ENCODE assay signal across 9 cellular contexts in genomic region chr2:201254331-201254730, GRCh38. TPM values are rescaled to one million over a fixed set of nuclear protein-coding genes. Genes with fewer than 3 reads are reported as not detected.
DNase-seq lines count a peak whose midpoint lies in the region; ATAC-seq and TF ChIP-seq lines count a peak whose summit lies in the region.
"Had no signal": no experiment of that assay in that cellular context is flagged by ENCODE, and none has a peak within 500 bp of the region (broad histone marks: within the 10 kb centered on the region; RNA-seq: fewer than 3 reads in every experiment).

No MANE protein-coding gene starts in this region.

- intact Hi-C loops in left colon (cut with DNase I, micrococcal nuclease) = no loop called here
- intact Hi-C loops in ascending aorta (cut with DNase I) = no loop called here
- intact Hi-C loops in tibial artery (cut with DNase I; ENCODE audit: low total_unique reads) = loop anchor here (5.0 kb wide), 1 partner anchor 113 kb away; no protein-coding TSS in a partner anchor

- H3K9ac ChIP-seq in HUES6 (ENCODE audit: low read length) = no peak overlapping the region

- H3K27me3 ChIP-seq in HUES6 (ENCODE audit: control insufficient read depth, insufficient read depth, low read length) = no peaks in the 10 kb centered on the region
- no peaks in the 10 kb centered on the region for H3K27me3 ChIP-seq in ascending aorta
- no peaks in the 10 kb centered on the region for H3K27me3 ChIP-seq in tibial artery
- H3K27me3 ChIP-seq: cardiac muscle cell had no signal

- H3K9me3 Mint-ChIP-seq in activated naive CD8-positive, alpha-beta T cell (ENCODE audit: low read depth) = peaks cover 4% of the 10 kb centered on the region

- peak overlapping the region; percentile 4; the same call in 1 of the 2 replicates for H3K27ac ChIP-seq in HUES6 (ENCODE audit: low read depth, low read length)
- no peak overlapping the region for H3K27ac ChIP-seq in ascending aorta
- H3K27ac ChIP-seq in tibial artery = no peak overlapping the region
- H3K27ac ChIP-seq: cardiac muscle cell had no signal

- TF ChIP-seq CTCF in ascending aorta (IDR thresholded peaks at IDR 0.05) (no peak), tibial artery (IDR thresholded peaks at IDR 0.05) (no peak)

- DNase-seq in AG08395 (ENCODE audit: low spot score) (peak; percentile 48), left colon (peak; percentile 51 to 76), ascending aorta (ENCODE audit: low spot score in 2 of 2) (no peak), tibial artery (no peak), NCI-H774 (lab: John Stamatoyannopoulos, UW) (no peak)

- H3K4me1 ChIP-seq in HUES6 (ENCODE audit: control insufficient read depth, insufficient read depth, low read length) (peaks cover 31% of the 10 kb centered on the region), ascending aorta (peaks cover 0 to 6% of the 10 kb centered on the region in 2 donors), tibial artery (peaks cover 0 to 14% (median 9%) of the 10 kb centered on the region in 4 donors)

- peaks cover 21% of the 10 kb centered on the region for H3K36me3 Mint-ChIP-seq in activated naive CD8-positive, alpha-beta T cell

- no peak overlapping the region for H3K4me3 ChIP-seq in HUES6 (ENCODE audit: low read depth, low read length)
- no peak overlapping the region for H3K4me3 ChIP-seq in ascending aorta
- H3K4me3 ChIP-seq in tibial artery = no peak overlapping the region
- H3K4me3 ChIP-seq: cardiac muscle cell had no signal

- H3K4me3 Mint-ChIP-seq in activated naive CD8-positive, alpha-beta T cell = peak overlapping the region; percentile 51

- peak; percentile 54 for ATAC-seq in left colon
- ATAC-seq in GM21381 (IDR thresholded peaks at IDR 0.05; ENCODE audit: unreplicated experiment) = no peak

- H3K36me3 ChIP-seq in HUES6 (ENCODE audit: control insufficient read depth, insufficient read depth, low read length) = no peaks in the 10 kb centered on the region
- H3K36me3 ChIP-seq in ascending aorta = no peaks in the 10 kb centered on the region
- H3K36me3 ChIP-seq in tibial artery = no peaks in the 10 kb centered on the region
- H3K36me3 ChIP-seq: cardiac muscle cell had no signal

- H3K27ac Mint-ChIP-seq in activated naive CD8-positive, alpha-beta T cell = peak overlapping the region; percentile 94

- no peaks in the 10 kb centered on the region for H3K27me3 Mint-ChIP-seq in activated naive CD8-positive, alpha-beta T cell

- H3K4me1 Mint-ChIP-seq in activated naive CD8-positive, alpha-beta T cell (ENCODE audit: low read depth) = peaks cover 91% of the 10 kb centered on the region

- H3K9me3 ChIP-seq in HUES6 (ENCODE audit: control insufficient read depth, insufficient read depth, low read depth, low read length) (peaks cover 6% of the 10 kb centered on the region; the same call in 1 of the 2 replicates), ascending aorta (no peaks in the 10 kb centered on the region), tibial artery (no peaks in the 10 kb centered on the region)

RNA-seq across cellular contexts. Expression of gene CASP8, which starts 6.0 kb away (rescaled TPM):
- total RNA-seq in left colon (10 to 100 TPM; 31.1 to 48.8 TPM), ascending aorta (15.2 TPM)

Comparison
In these comparisons a context has a peak if more than half of its experiments do, and no peak if none do; other contexts are left out.
1. DNase-seq: peak in AG08395 (single experiment) and left colon (2 of 2); none in ascending aorta (0 of 2), tibial artery (0 of 2) and NCI-H774 (single experiment).